Comparison of ENCODE assay signal across 31 cellular contexts in the genomic region with DNA sequence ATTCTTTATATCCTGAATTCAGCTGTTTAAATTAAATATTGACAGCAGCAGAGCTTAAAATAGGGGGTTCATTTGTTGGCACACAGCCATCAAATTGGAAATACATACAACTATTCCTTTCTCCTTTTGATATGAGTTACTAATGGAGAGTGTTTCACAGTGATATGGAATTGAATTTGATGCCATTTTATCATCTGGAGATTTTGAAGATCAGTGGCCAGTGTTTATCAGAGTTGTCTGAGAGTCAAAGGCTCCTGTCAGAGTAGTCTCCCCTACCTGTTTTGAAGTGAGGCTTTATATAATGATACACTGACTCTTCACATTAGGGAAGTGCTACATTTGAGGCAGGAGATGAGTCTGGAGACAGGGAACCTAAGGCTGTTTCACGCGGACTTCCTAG.
"Had no signal": no experiment of that assay in that cellular context is flagged by ENCODE, and none has a peak within 500 bp of the region (broad histone marks: within the 10 kb centered on the region; RNA-seq: fewer than 3 reads in every experiment).

No MANE protein-coding gene starts in this region.

- H3K27ac ChIP-seq: VCaP, WERI-Rb-1 had no signal

- DNase-seq: activated B cell treated with CpG ODN at 0.5 μM for 24 hours; activated CD4-positive, alpha-beta memory T cell treated with anti-CD3 and anti-CD28 coated beads for 36 hours; activated CD4-positive, alpha-beta memory T cell treated with anti-CD3 and anti-CD28 coated beads, Interleukin-2, amount 10 ng/mL, durations not matched to agents 7 days and 5 days; activated CD4-positive, alpha-beta T cell treated with anti-CD3 and anti-CD28 coated beads for 1 hour; activated CD4-positive, alpha-beta T cell treated with anti-CD3 and anti-CD28 coated beads for 36 hours; activated CD4-positive, alpha-beta T cell treated with anti-CD3 and anti-CD28 coated beads for 4 hours; activated CD4-positive, alpha-beta T cell treated with anti-CD3 and anti-CD28 coated beads for 48 hours; activated CD4-positive, alpha-beta T cell treated with anti-CD3 and anti-CD28 coated beads, Interleukin-2, amount 10 ng/mL, durations not matched to agents 24 days and 14 days; activated CD4-positive, alpha-beta T cell treated with anti-CD3 and anti-CD28 coated beads, Interleukin-2, amount 10 ng/mL, durations not matched to agents 7 days and 5 days; activated CD4-positive, alpha-beta T cell treated with anti-CD3 and anti-CD28 coated beads, Interleukin-2, amount 50 U/mL, for 1 hour; activated CD4-positive, alpha-beta T cell treated with anti-CD3 and anti-CD28 coated beads, Interleukin-2, amount 50 U/mL, for 4 hours; activated CD4-positive, alpha-beta T cell treated with anti-CD3 and anti-CD28 coated beads, Interleukin-2, amount 50 U/mL, for 48 hours; activated CD4-positive, CD25-positive, alpha-beta regulatory T cell; activated CD4-positive, CD25-positive, alpha-beta regulatory T cell treated with anti-CD3 and anti-CD28 coated beads, Interleukin-2, amount 50 U/mL, for 72 hours; activated CD8-positive, alpha-beta memory T cell treated with anti-CD3 and anti-CD28 coated beads for 24 hours; activated CD8-positive, alpha-beta memory T cell treated with anti-CD3 and anti-CD28 coated beads, Interleukin-2, amount 10 ng/mL, durations not matched to agents 7 days and 5 days; activated CD8-positive, alpha-beta memory T cell treated with anti-CD3 and anti-CD28 coated beads, Interleukin-2, amount 50 U/mL, for 4 hours; activated CD8-positive, alpha-beta memory T cell treated with anti-CD3 and anti-CD28 coated beads, Interleukin-2, amount 50 U/mL, for 48 hours; activated CD8-positive, alpha-beta T cell treated with anti-CD3 and anti-CD28 coated beads for 36 hours; activated CD8-positive, alpha-beta T cell treated with anti-CD3 and anti-CD28 coated beads, Interleukin-2, amount 10 ng/mL, durations not matched to agents 7 days and 5 days; activated T-cell treated with anti-CD3 and anti-CD28 coated beads for 4 hours; activated T-cell treated with anti-CD3 and anti-CD28 coated beads, Interleukin-2, amount 50 U/mL, for 1 hour; T-helper 1 cell; T-helper 17 cell; T-helper 2 cell; T-helper 9 cell; T1000; WERI-Rb-1 had no signal

- ATAC-seq: activated CD4-positive, alpha-beta T cell treated with anti-CD3 and anti-CD28 coated beads for 36 hours; activated CD4-positive, CD25-positive, alpha-beta regulatory T cell treated with anti-CD3 and anti-CD28 coated beads, Interleukin-2, amount 50 U/mL, for 24 hours; activated CD8-positive, alpha-beta memory T cell treated with anti-CD3 and anti-CD28 coated beads, Interleukin-2, amount 10 ng/mL, durations not matched to agents 7 days and 5 days; activated CD8-positive, alpha-beta T cell treated with anti-CD3 and anti-CD28 coated beads for 36 hours; activated CD8-positive, alpha-beta T cell treated with anti-CD3 and anti-CD28 coated beads, Interleukin-2, amount 10 ng/mL, durations not matched to agents 7 days and 5 days; T-helper 17 cell; WTC11 had no signal

- H3K36me3 ChIP-seq: WERI-Rb-1 had no signal
